Comparison of ENCODE assay signal across 20 cellular contexts in the genomic region with DNA sequence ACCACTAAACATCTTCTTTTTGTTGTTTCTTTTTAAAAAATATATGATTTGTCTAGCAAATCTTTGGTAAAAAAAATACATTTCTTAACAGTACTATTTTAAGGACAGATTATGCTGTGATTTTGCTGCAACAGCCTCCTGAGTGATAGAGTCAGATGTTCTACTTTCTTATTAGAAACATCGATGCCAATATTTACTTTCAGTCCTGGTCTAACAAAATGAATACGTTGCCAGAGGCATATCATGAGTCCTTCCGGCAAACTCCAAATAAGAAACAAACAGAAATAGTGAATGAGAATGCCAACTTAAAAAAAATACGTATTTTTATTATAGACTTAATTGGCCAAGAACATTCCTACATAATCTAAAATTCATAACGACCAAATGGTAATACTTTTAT.
"Had no signal": no experiment of that assay in that cellular context is flagged by ENCODE, and none has a peak within 500 bp of the region (broad histone marks: within the 10 kb centered on the region; RNA-seq: fewer than 3 reads in every experiment).

No MANE protein-coding gene starts in this region.

- H3K9me3 ChIP-seq: esophagus muscularis mucosa, lower lobe of right lung, thyroid gland had no signal

- H3K4me3 Mint-ChIP-seq: activated CD4-positive, alpha-beta T cell treated with anti-CD3 and anti-CD28 coated beads, Interleukin-2, amount 10 ng/mL, durations not matched to agents 7 days and 5 days; natural killer cell treated with Interleukin-12 subunit alpha and Interleukin-12 subunit beta and Interleukin-15 and Interleukin-18, amount 100 ng/mL, for 72 hours; T-cell had no signal

- H3K27ac Mint-ChIP-seq: activated CD4-positive, alpha-beta T cell treated with anti-CD3 and anti-CD28 coated beads, Interleukin-2, amount 10 ng/mL, durations not matched to agents 7 days and 5 days; natural killer cell treated with Interleukin-12 subunit alpha and Interleukin-12 subunit beta and Interleukin-15 and Interleukin-18, amount 100 ng/mL, for 72 hours; T-cell had no signal

- H3K27me3 ChIP-seq: esophagus muscularis mucosa, thyroid gland had no signal

- H3K27ac ChIP-seq: esophagus muscularis mucosa, lower lobe of right lung had no signal

- ATAC-seq: left cardiac atrium; lower lobe of right lung; natural killer cell treated with Interleukin-12 subunit alpha and Interleukin-12 subunit beta and Interleukin-15 and Interleukin-18, amount 100 ng/mL, for 72 hours; T-cell had no signal

- H3K4me3 ChIP-seq: esophagus muscularis mucosa, lower lobe of right lung, thyroid gland had no signal

- H3K36me3 ChIP-seq: esophagus muscularis mucosa, lower lobe of right lung, thyroid gland had no signal

- H3K9me3 Mint-ChIP-seq: activated CD4-positive, alpha-beta T cell treated with anti-CD3 and anti-CD28 coated beads, Interleukin-2, amount 10 ng/mL, durations not matched to agents 7 days and 5 days; natural killer cell treated with Interleukin-12 subunit alpha and Interleukin-12 subunit beta and Interleukin-15 and Interleukin-18, amount 100 ng/mL, for 72 hours; T-cell had no signal

- DNase-seq: activated CD4-positive, alpha-beta T cell treated with anti-CD3 and anti-CD28 coated beads, Interleukin-2, amount 10 ng/mL, durations not matched to agents 7 days and 5 days; activated CD8-positive, alpha-beta memory T cell treated with anti-CD3 and anti-CD28 coated beads for 24 hours; activated CD8-positive, alpha-beta memory T cell treated with anti-CD3 and anti-CD28 coated beads, Interleukin-2, amount 50 U/mL, for 48 hours; activated effector memory CD4-positive, alpha-beta T cell treated with Interleukin-2 at 50 U/mL for 16 hours; activated naive CD4-positive, alpha-beta T cell treated with anti-CD3 and anti-CD28 coated beads, Interleukin-2, amount 50 U/mL, for 16 hours; activated T-cell treated with anti-CD3 and anti-CD28 coated beads, Interleukin-2, amount 50 U/mL, for 48 hours; aorta; cortex of kidney; effector CD8-positive, alpha-beta T cell; left cardiac atrium; lower lobe of right lung; retina; stimulated activated CD4-positive, alpha-beta T cell treated with anti-CD3 and anti-CD28 coated beads, Interleukin-12 subunit alpha, Interleukin-12 subunit beta, amount 100 ng/mL, for 4 hours; stimulated activated CD4-positive, alpha-beta T cell treated with anti-CD3 and anti-CD28 coated beads, Interleukin-1b, Interleukin-23, amount 100 ng/mL, for 48 hours; stimulated activated naive CD4-positive, alpha-beta T cell treated with Interleukin-2 at 50 U/mL for 16 hours; T-cell; T-helper 9 cell; thyroid gland had no signal

- H3K36me3 Mint-ChIP-seq: natural killer cell treated with Interleukin-12 subunit alpha and Interleukin-12 subunit beta and Interleukin-15 and Interleukin-18, amount 100 ng/mL, for 72 hours; T-cell had no signal

- H3K4me1 Mint-ChIP-seq: activated CD4-positive, alpha-beta T cell treated with anti-CD3 and anti-CD28 coated beads, Interleukin-2, amount 10 ng/mL, durations not matched to agents 7 days and 5 days had no signal
